26 cellular contexts compared by ENCODE assay signal in the genomic region with DNA sequence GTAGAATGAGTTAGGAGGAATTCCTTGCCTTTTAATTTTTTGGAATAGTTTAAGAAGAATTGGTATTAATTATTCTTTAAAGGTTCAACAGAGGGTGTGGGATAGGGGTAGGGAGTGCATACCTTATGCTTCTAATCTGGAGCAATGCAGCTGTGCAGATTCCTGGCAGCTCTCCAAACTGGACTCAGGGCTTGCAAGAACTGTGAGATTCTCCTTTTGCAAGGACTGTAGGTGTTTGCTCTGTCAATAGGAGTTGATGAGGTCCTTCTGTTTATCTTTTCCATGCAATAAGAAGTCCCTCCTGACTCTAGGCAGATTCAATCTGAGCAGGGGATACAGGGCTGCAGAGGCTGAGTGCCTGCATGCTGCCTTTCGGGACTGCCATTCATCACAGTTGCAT.
DNase-seq lines count a peak whose midpoint lies in the region; ATAC-seq and TF ChIP-seq lines count a peak whose summit lies in the region.
"Had no signal": no experiment of that assay in that cellular context is flagged by ENCODE, and none has a peak within 500 bp of the region (broad histone marks: within the 10 kb centered on the region; RNA-seq: fewer than 3 reads in every experiment).

No MANE protein-coding gene starts in this region.

- H2AFZ ChIP-seq in SK-N-SH (ENCODE audit: low read depth), result no peak overlapping the region

- 82 to 88% methylated on average over 1 of the region's 1 CpG for WGBS in testis, 2 donors
- WGBS in SK-N-SH (ENCODE audit: low lambda C conversion rate), result 80% methylated on average over 1 of the region's 1 CpG

- TF ChIP-seq RAD21 in SK-N-SH (IDR thresholded peaks at IDR 0.05; ENCODE audit: low read length), result no peak

- no peak overlapping the region for H3K27ac ChIP-seq in breast epithelium
- no peak overlapping the region for H3K27ac ChIP-seq in testis
- H3K27ac ChIP-seq in SK-N-SH (ENCODE audit: low read depth in 2 of 2, low read length in 1 of 2), result no peak overlapping the region
- H3K27ac ChIP-seq: esophagus squamous epithelium, pancreas had no signal

- TF ChIP-seq CTCF in MCF 10A (IDR thresholded peaks at IDR 0.05; ENCODE audit: unreplicated experiment), result no peak
- TF ChIP-seq CTCF in breast epithelium (IDR thresholded peaks at IDR 0.05), result no peak
- no peak for TF ChIP-seq CTCF in choroid plexus epithelial cell (conservative IDR thresholded peaks at IDR 0.05; ENCODE audit: low read depth, low read length)
- no peak for TF ChIP-seq CTCF in testis (IDR thresholded peaks at IDR 0.05)
- TF ChIP-seq CTCF in SK-N-SH (IDR thresholded peaks at IDR 0.05), result no peak

- no peak overlapping the region for H3K4me3 ChIP-seq in breast epithelium
- no peak overlapping the region for H3K4me3 ChIP-seq in choroid plexus epithelial cell (ENCODE audit: low read depth, low read length)
- no peak overlapping the region for H3K4me3 ChIP-seq in testis
- no peak overlapping the region for H3K4me3 ChIP-seq in SK-N-SH (ENCODE audit: low read depth in 2 of 2, low read length in 1 of 2)
- H3K4me3 ChIP-seq: esophagus squamous epithelium, pancreas had no signal

- no peaks in the 10 kb centered on the region for H3K27me3 Mint-ChIP-seq in MCF 10A (ENCODE audit: insufficient read depth, unreplicated experiment)
- H3K27me3 Mint-ChIP-seq: activated CD8-positive, alpha-beta memory T cell treated with anti-CD3 and anti-CD28 coated beads, Interleukin-2, amount 10 ng/mL, durations not matched to agents 7 days and 5 days; CD4-positive, alpha-beta memory T cell; naive thymus-derived CD4-positive, alpha-beta T cell had no signal

- peaks cover 17% of the 10 kb centered on the region for H3K9me3 Mint-ChIP-seq in MCF 10A (ENCODE audit: unreplicated experiment)
- H3K9me3 Mint-ChIP-seq: activated T-helper 2 cell treated with anti-CD3 and anti-CD28 coated beads, Interferon-gamma antibody, Interleukin-2, Interleukin-4, amounts not matched to agents 10 μg/mL and 5 μg/mL and 100 μg/mL, durations not matched to agents 14 hours and 24 hours and 36 hours had no signal

- TF ChIP-seq EP300 in SK-N-SH (IDR thresholded peaks at IDR 0.05; ENCODE audit: borderline replicate concordance in 1 of 2, low read depth in 1 of 2, low read length in 1 of 2), result no peak

- H3K4me3 Mint-ChIP-seq in MCF 10A (ENCODE audit: unreplicated experiment), result no peak overlapping the region
- H3K4me3 Mint-ChIP-seq: activated CD8-positive, alpha-beta memory T cell treated with anti-CD3 and anti-CD28 coated beads, Interleukin-2, amount 10 ng/mL, durations not matched to agents 7 days and 5 days; CD4-positive, alpha-beta memory T cell; naive thymus-derived CD4-positive, alpha-beta T cell had no signal

- no peak overlapping the region for H3K9ac ChIP-seq in SK-N-SH

- no peaks in the 10 kb centered on the region for H4K20me1 ChIP-seq in SK-N-SH (ENCODE audit: insufficient read depth)

- no peaks in the 10 kb centered on the region for H3K4me1 Mint-ChIP-seq in MCF 10A (ENCODE audit: insufficient read depth, unreplicated experiment)

- TF ChIP-seq POLR2A in breast epithelium (IDR thresholded peaks at IDR 0.05) (no peak), GM18505 (IDR thresholded peaks at IDR 0.05; ENCODE audit: borderline replicate concordance, extremely low read depth, insufficient read depth, insufficient read length) (no peak), testis (IDR thresholded peaks at IDR 0.05) (no peak)

- no peaks in the 10 kb centered on the region for H3F3A ChIP-seq in SK-N-SH (replicated peaks; ENCODE audit: insufficient read depth)

- DNase-seq in MCF 10A (ENCODE audit: unreplicated experiment) (peak; percentile 33), breast epithelium (ENCODE audit: low spot score in 2 of 2) (no peak), NCI-H345 treated with DMSO at 0.1 percent for 48 hours (lab: John Stamatoyannopoulos, UW; ENCODE audit: unreplicated experiment) (peak; percentile 13), choroid plexus epithelial cell (ENCODE audit: low read depth) (peak; percentile 64), SK-N-DZ (ENCODE audit: low spot score) (no peak), testis (no peak), SK-N-SH (no peak)
- DNase-seq: activated CD8-positive, alpha-beta memory T cell treated with anti-CD3 and anti-CD28 coated beads, Interleukin-2, amount 10 ng/mL, durations not matched to agents 7 days and 5 days; CD4-positive, alpha-beta memory T cell; central memory CD4-positive, alpha-beta T cell; effector CD8-positive, alpha-beta T cell; esophagus squamous epithelium; H7; KBM-7; kidney; mammary epithelial cell; naive thymus-derived CD4-positive, alpha-beta T cell; NCI-H1105 treated with DMSO at 0.1 percent for 48 hours; NCI-H2227 treated with DMSO at 0.1 percent for 48 hours; stimulated activated naive CD4-positive, alpha-beta T cell treated with Interleukin-2 at 50 U/mL for 16 hours; T1000 had no signal

- no peaks in the 10 kb centered on the region for H3K9me2 ChIP-seq in SK-N-SH

- no peak overlapping the region for H3K27ac Mint-ChIP-seq in MCF 10A (ENCODE audit: low read depth, unreplicated experiment)
- H3K27ac Mint-ChIP-seq: activated CD8-positive, alpha-beta memory T cell treated with anti-CD3 and anti-CD28 coated beads, Interleukin-2, amount 10 ng/mL, durations not matched to agents 7 days and 5 days; activated T-helper 2 cell treated with anti-CD3 and anti-CD28 coated beads, Interferon-gamma antibody, Interleukin-2, Interleukin-4, amounts not matched to agents 10 μg/mL and 5 μg/mL and 100 μg/mL, durations not matched to agents 14 hours and 24 hours and 36 hours; CD4-positive, alpha-beta memory T cell; naive thymus-derived CD4-positive, alpha-beta T cell had no signal

- H3K36me3 Mint-ChIP-seq in MCF 10A (ENCODE audit: insufficient read depth, unreplicated experiment), result no peaks in the 10 kb centered on the region

- intact Hi-C loops in MCF 10A (cut with micrococcal nuclease), result no loop called here
- intact Hi-C loops in breast epithelium (cut with DNase I; ENCODE audit: low total_unique reads), result no loop called here
- intact Hi-C loops in testis (cut with DNase I; ENCODE audit: low total_unique reads), result no loop called here

- H3K4me2 ChIP-seq in SK-N-SH, result no peak overlapping the region

- no peaks in the 10 kb centered on the region for H3K36me3 ChIP-seq in breast epithelium
- H3K36me3 ChIP-seq in testis (ENCODE audit: low read depth, missing control alignments), result no peaks in the 10 kb centered on the region
- no peaks in the 10 kb centered on the region for H3K36me3 ChIP-seq in SK-N-SH (replicated peaks in 1 of 2; ENCODE audit: control insufficient read depth in 1 of 2, insufficient read depth in 2 of 2, low read length in 1 of 2)
- H3K36me3 ChIP-seq: pancreas had no signal

- POLR2A ChIA-PET in MCF 10A (lab: Yijun Ruan, JAX) (no interaction called here), SK-N-SH (lab: Yijun Ruan, JAX) (no interaction called here)

- BruUV-seq in MCF 10A (replicated peaks; lab: Mats Ljungman, UMichigan), result no TSS peak

- H3K79me2 ChIP-seq in SK-N-SH (ENCODE audit: insufficient read depth), result no peaks in the 10 kb centered on the region

- peaks cover 11% of the 10 kb centered on the region in 2 donors for H3K9me3 ChIP-seq in breast epithelium
- no peaks in the 10 kb centered on the region for H3K9me3 ChIP-seq in testis
- H3K9me3 ChIP-seq in SK-N-SH, result no peaks in the 10 kb centered on the region
- H3K9me3 ChIP-seq: pancreas had no signal

- CTCF ChIA-PET in MCF 10A (lab: Yijun Ruan, JAX) (interaction anchor here (0.6 to 4.8 kb wide), 3 partner anchors 8 to 1693 kb away, joined by 3 to 28 read pairs (median 4); no protein-coding TSS in a partner anchor), SK-N-SH (lab: Yijun Ruan, JAX) (interaction anchor here (3.8 kb wide), 1 partner anchor 8 kb away, joined by 16 read pairs; no protein-coding TSS in a partner anchor)

- H3K27me3 ChIP-seq in breast epithelium, result no peaks in the 10 kb centered on the region
- no peaks in the 10 kb centered on the region for H3K27me3 ChIP-seq in testis
- no peaks in the 10 kb centered on the region for H3K27me3 ChIP-seq in SK-N-SH (ENCODE audit: insufficient read depth)
- H3K27me3 ChIP-seq: esophagus squamous epithelium, pancreas had no signal

- H3K4me1 ChIP-seq in breast epithelium (no peaks in the 10 kb centered on the region), testis (no peaks in the 10 kb centered on the region), SK-N-SH (ENCODE audit: control insufficient read depth in 1 of 2, insufficient read depth in 2 of 2, low read depth in 1 of 2, low read length in 1 of 2) (peaks cover 0 to 4% of the 10 kb centered on the region in 2 experiments; a peak in 1 of 4 replicates)
- H3K4me1 ChIP-seq: pancreas had no signal

- no peak for ATAC-seq in GM18505 (IDR thresholded peaks at IDR 0.05; ENCODE audit: unreplicated experiment)
- ATAC-seq: activated CD8-positive, alpha-beta memory T cell treated with anti-CD3 and anti-CD28 coated beads, Interleukin-2, amount 10 ng/mL, durations not matched to agents 7 days and 5 days; naive thymus-derived CD4-positive, alpha-beta T cell; pancreas; sciatic nerve; SK-N-SH treated with all-trans-retinoic acid at 6 μM for 48 hours had no signal

TF ChIP-seq in SK-N-SH, 30 proteins besides CTCF, POLR2A, EP300 and RAD21 (continues in another document):
- TF ChIP-seq TCF12 (IDR thresholded peaks at IDR 0.05), result no peak
- TF ChIP-seq REST (IDR thresholded peaks at IDR 0.05; ENCODE audit: low read depth, low read length), result no peak
- no peak for TF ChIP-seq ELF1 (IDR thresholded peaks at IDR 0.05)
- no peak for TF ChIP-seq POLR2AphosphoS5 (IDR thresholded peaks at IDR 0.05; ENCODE audit: low read depth, low read length)

Comparison
In these comparisons a context has a peak if more than half of its experiments do, and no peak if none do; other contexts are left out.
1. DNase-seq: peak in MCF 10A (single experiment), NCI-H345 treated with DMSO at 0.1 percent for 48 hours (single experiment) and choroid plexus epithelial cell (single experiment); none in breast epithelium (0 of 2), SK-N-DZ (single experiment), testis (single experiment) and SK-N-SH (single experiment).